In the genomic region with DNA sequence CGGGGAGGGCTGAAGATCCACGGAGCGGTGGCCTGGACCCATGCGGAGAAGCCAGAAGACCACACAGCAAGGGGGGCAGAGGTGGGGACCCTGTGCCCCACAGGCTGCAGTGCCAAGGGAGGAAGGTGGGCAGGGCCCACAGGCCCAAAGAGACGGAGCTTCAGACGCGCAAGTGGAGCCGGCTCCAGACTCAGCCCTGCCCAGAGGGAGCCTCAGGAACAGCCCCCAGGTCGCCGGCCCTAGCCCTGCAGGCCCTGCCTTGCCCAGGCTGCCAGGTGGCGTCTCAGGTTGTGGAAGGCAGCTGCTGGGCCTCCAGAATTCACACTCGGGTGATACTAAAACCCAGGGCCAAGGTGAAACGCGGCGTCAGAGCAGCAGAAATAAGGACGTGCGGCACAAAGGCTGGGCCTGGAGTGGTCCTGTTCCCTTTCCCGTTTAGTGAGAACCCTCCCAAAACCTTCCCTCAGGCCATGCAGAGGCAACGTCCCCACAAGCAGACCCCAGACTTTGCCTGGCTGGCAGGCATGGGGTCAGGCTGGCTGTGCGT, we compare ENCODE assay signal across 1 cellular context.
TF ChIP-seq lines count a peak whose summit lies in the region.

No MANE protein-coding gene starts in this region.

TF ChIP-seq in SK-N-SH, 30 proteins besides CTCF, POLR2A, EP300 and RAD21 (continued from another document):
- TF ChIP-seq REST (IDR thresholded peaks at IDR 0.05; ENCODE audit: low read depth, low read length) = no peak
